In genomic region chr13:78487707-78488106, GRCh38 we compare ENCODE assay signal across 18 cellular contexts.
"Had no signal": no experiment of that assay in that cellular context is flagged by ENCODE, and none has a peak within 500 bp of the region (broad histone marks: within the 10 kb centered on the region; RNA-seq: fewer than 3 reads in every experiment).

No MANE protein-coding gene starts in this region.

- DNase-seq: Kasumi-1, MM.1S, NCI-H1092 treated with DMSO at 0.1 percent for 48 hours, NCI-H1436, NCI-H187, NCI-H2029, NCI-H2081 treated with DMSO at 0.1 percent for 48 hours, NCI-H2171, NCI-H226, NCI-H446, NCI-H510A, NCI-H524 treated with DMSO at 0.1 percent for 48 hours, NCI-H69, NCI-H774, SHP77 treated with DMSO at 0.1 percent for 48 hours, SJCRH30 had no signal

- H3K4me1 ChIP-seq: SJCRH30 had no signal

- H3K9ac ChIP-seq: KMS-11 had no signal

- H3K36me3 ChIP-seq: SJCRH30 had no signal

- H3K4me3 ChIP-seq: SJCRH30 had no signal

- H3K27ac ChIP-seq: KMS-11, RWPE1, SJCRH30 had no signal

- H3K27me3 ChIP-seq: SJCRH30 had no signal
